In genomic region chr9:96651626-96652025, GRCh38 we compare ENCODE assay signal across 9 cellular contexts. TPM values are rescaled to one million over a fixed set of nuclear protein-coding genes. Genes with fewer than 3 reads are reported as not detected.
DNase-seq lines count a peak whose midpoint lies in the region; ATAC-seq and TF ChIP-seq lines count a peak whose summit lies in the region.
"Had no signal": no experiment of that assay in that cellular context is flagged by ENCODE, and none has a peak within 500 bp of the region (broad histone marks: within the 10 kb centered on the region; RNA-seq: fewer than 3 reads in every experiment).

No MANE protein-coding gene starts in this region.

- H3K27me3 ChIP-seq in BJ (ENCODE audit: control insufficient read depth, insufficient read depth, low read length) (no peaks in the 10 kb centered on the region), gastroesophageal sphincter (no peaks in the 10 kb centered on the region)

- CTCF ChIA-PET in BJ (lab: Yijun Ruan, JAX): interaction anchor here (0.8 to 1.3 kb wide), 4 partner anchors 44 to 324 kb away, joined by 3 read pairs; no protein-coding TSS in a partner anchor

- ATAC-seq in HG02623 (IDR thresholded peaks at IDR 0.05; ENCODE audit: unreplicated experiment) (no peak), gastroesophageal sphincter (no peak)

- TF ChIP-seq CTCF in BJ (IDR thresholded peaks at IDR 0.05; ENCODE audit: insufficient read depth, low read depth, low read length) (peak; percentile 46; the same call in 1 of the 2 replicates), HFF-Myc (IDR thresholded peaks at IDR 0.05; ENCODE audit: low read depth, low read length, missing control alignments) (peak; percentile 29), gastroesophageal sphincter (IDR thresholded peaks at IDR 0.05) (peak in 2 of 4 experiments; percentile 2 to 10)

- no peaks in the 10 kb centered on the region for H3K9me3 ChIP-seq in SK-N-MC (ENCODE audit: low read depth, low read length)
- H3K9me3 ChIP-seq in gastroesophageal sphincter: no peaks in the 10 kb centered on the region

- H3K4me3 ChIP-seq in BJ (ENCODE audit: low read depth, low read length) (no peak overlapping the region), HFF-Myc (replicated peaks; ENCODE audit: low read depth, low read length) (no peak overlapping the region), SK-N-MC (no peak overlapping the region), gastroesophageal sphincter (no peak overlapping the region)

- no peak for TF ChIP-seq EP300 in gastroesophageal sphincter (IDR thresholded peaks at IDR 0.05)

- no peak for DNase-seq in BJ (ENCODE audit: low read depth)
- DNase-seq in HFF-Myc (ENCODE audit: extremely low read depth, low read depth): no peak
- peak; percentile 16 for DNase-seq in SK-N-MC (ENCODE audit: low read depth, low spot score)
- DNase-seq in hepatic stellate cell (ENCODE audit: low spot score): peak; percentile 42
- no peak for DNase-seq in COLO668 (lab: John Stamatoyannopoulos, UW; ENCODE audit: unreplicated experiment)
- DNase-seq in nucleus accumbens (lab: John Stamatoyannopoulos, UW): no peak
- DNase-seq: NCI-H774 had no signal

- TF ChIP-seq POLR2A in gastroesophageal sphincter (IDR thresholded peaks at IDR 0.05): no peak

- H3K9ac ChIP-seq in SK-N-MC (ENCODE audit: insufficient read length): no peak overlapping the region

- peaks cover 4 to 34% (median 6%) of the 10 kb centered on the region in 3 donors for H3K4me1 ChIP-seq in gastroesophageal sphincter

- H3K36me3 ChIP-seq in BJ (ENCODE audit: control insufficient read depth, insufficient read depth, low read length) (peaks cover 5% of the 10 kb centered on the region), SK-N-MC (ENCODE audit: insufficient read depth, low read length) (peaks cover 12% of the 10 kb centered on the region; the same call in 1 of the 2 replicates), gastroesophageal sphincter (peaks cover 0 to 61% of the 10 kb centered on the region in 2 donors)

- POLR2A ChIA-PET in BJ (lab: Charles Lee): no interaction called here

- H3K27ac ChIP-seq in SK-N-MC: no peak overlapping the region
- peak overlapping the region in 1 of 4 donors; percentile 31 for H3K27ac ChIP-seq in gastroesophageal sphincter

RNA-seq across cellular contexts. Expression of gene PRXL2C, which starts 3.5 kb away (rescaled TPM):
- 10.6 and 13.1 TPM in 2 replicates for polyA plus RNA-seq in BJ (2011; rRNA removed)
- polyA minus RNA-seq in BJ (2011; rRNA and poly(A)+ RNA removed): 7.8 and 10.0 TPM in 2 replicates
- 10 to 100 TPM; 17.7 to 39.7 (median 26.6) TPM for total RNA-seq in gastroesophageal sphincter

RNA-seq across cellular contexts. Expression of gene CDC14B, which starts 32.0 kb away (rescaled TPM):
- 12.1 and 13.9 TPM in 2 replicates for polyA plus RNA-seq in BJ (2011; rRNA removed)
- polyA minus RNA-seq in BJ (2011; rRNA and poly(A)+ RNA removed): 15.9 and 16.6 TPM in 2 replicates
- 10 to 100 TPM; 19.8 to 28.8 (median 23.6) TPM for total RNA-seq in gastroesophageal sphincter

Comparison
In these comparisons a context has a peak if more than half of its experiments do, and no peak if none do; other contexts are left out.
1. DNase-seq: peak in SK-N-MC (single experiment) and hepatic stellate cell (single experiment); none in BJ (single experiment), HFF-Myc (single experiment), COLO668 (single experiment) and nucleus accumbens (0 of 56).